2 cellular contexts compared by ENCODE assay signal in the genomic region with DNA sequence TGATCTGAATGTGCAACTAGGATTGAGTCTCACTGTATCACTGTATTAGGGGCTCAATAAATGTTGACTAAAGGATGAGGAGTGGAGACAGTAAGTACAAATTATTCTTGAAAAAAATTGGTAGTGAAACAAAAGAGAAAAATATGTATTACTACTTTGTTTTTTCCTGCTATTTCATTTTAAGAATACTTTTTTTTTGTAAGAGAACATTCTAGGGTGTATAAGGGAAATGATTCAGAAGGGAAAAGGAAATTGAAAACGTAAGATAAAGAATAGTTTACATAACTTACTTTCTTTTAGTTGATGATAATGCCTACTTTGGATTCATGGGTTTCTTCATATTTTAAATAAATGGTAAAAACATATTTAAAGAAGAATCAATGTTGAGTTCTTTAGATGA.
TF ChIP-seq lines count a peak whose summit lies in the region.

No MANE protein-coding gene starts in this region.

TF ChIP-seq in IMR-90, 13 proteins besides CTCF, POLR2A, EP300 and RAD21:
- TF ChIP-seq FOS (IDR thresholded peaks at IDR 0.05; ENCODE audit: low read depth, low read length): no peak
- TF ChIP-seq, protein P1, sequence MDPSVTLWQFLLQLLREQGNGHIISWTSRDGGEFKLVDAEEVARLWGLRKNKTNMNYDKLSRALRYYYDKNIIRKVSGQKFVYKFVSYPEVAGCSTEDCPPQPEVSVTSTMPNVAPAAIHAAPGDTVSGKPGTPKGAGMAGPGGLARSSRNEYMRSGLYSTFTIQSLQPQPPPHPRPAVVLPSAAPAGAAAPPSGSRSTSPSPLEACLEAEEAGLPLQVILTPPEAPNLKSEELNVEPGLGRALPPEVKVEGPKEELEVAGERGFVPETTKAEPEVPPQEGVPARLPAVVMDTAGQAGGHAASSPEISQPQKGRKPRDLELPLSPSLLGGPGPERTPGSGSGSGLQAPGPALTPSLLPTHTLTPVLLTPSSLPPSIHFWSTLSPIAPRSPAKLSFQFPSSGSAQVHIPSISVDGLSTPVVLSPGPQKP (IDR thresholded peaks at IDR 0.05; ENCODE audit: borderline replicate concordance, low read depth, low read length): no peak
- no peak for TF ChIP-seq CEBPB (IDR thresholded peaks at IDR 0.05; ENCODE audit: low read depth, low read length)
- no peak for TF ChIP-seq NFE2L2 (IDR thresholded peaks at IDR 0.05; ENCODE audit: low read depth, low read length)
- TF ChIP-seq, protein P2, sequence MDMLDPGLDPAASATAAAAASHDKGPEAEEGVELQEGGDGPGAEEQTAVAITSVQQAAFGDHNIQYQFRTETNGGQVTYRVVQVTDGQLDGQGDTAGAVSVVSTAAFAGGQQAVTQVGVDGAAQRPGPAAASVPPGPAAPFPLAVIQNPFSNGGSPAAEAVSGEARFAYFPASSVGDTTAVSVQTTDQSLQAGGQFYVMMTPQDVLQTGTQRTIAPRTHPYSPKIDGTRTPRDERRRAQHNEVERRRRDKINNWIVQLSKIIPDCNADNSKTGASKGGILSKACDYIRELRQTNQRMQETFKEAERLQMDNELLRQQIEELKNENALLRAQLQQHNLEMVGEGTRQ (IDR thresholded peaks at IDR 0.05; ENCODE audit: low read depth, low read length): no peak
- TF ChIP-seq CHD1 (IDR thresholded peaks at IDR 0.05; ENCODE audit: low read depth, low read length): no peak
- no peak for TF ChIP-seq MXI1 (IDR thresholded peaks at IDR 0.05; ENCODE audit: borderline replicate concordance, low read depth, low read length)
- no peak for TF ChIP-seq MAFK (IDR thresholded peaks at IDR 0.05; ENCODE audit: low read depth, low read length)
- no peak for TF ChIP-seq BHLHE40 (IDR thresholded peaks at IDR 0.05; ENCODE audit: low read depth, low read length)
- TF ChIP-seq RFX5 (IDR thresholded peaks at IDR 0.05; ENCODE audit: low read depth, low read length): no peak
- TF ChIP-seq SMC3 (IDR thresholded peaks at IDR 0.05; ENCODE audit: low read depth, low read length): no peak
- no peak for TF ChIP-seq MAZ (IDR thresholded peaks at IDR 0.05; ENCODE audit: borderline replicate concordance, low read depth, low read length)
- no peak for TF ChIP-seq RCOR1 (IDR thresholded peaks at IDR 0.05; ENCODE audit: insufficient replicate concordance, low read length)
TF ChIP-seq in IMR-90: peak in this region for 0.

TF ChIP-seq in endothelial cell of umbilical vein, 7 proteins besides CTCF, POLR2A, EP300 and RAD21:
- TF ChIP-seq GATA2 (IDR thresholded peaks at IDR 0.05; ENCODE audit: insufficient read depth, insufficient read length, low read depth, low read length) (peak; percentile 54), POLR2AphosphoS5 (IDR thresholded peaks at IDR 0.05; ENCODE audit: insufficient read depth, low read depth, low read length) (no peak), MYC (IDR thresholded peaks at IDR 0.05; ENCODE audit: low read depth, low read length) (no peak), EZH2 (IDR thresholded peaks at IDR 0.05; ENCODE audit: borderline replicate concordance, low read depth, low read length, severe bottlenecking) (no peak), FOS (IDR thresholded peaks at IDR 0.05; ENCODE audit: borderline replicate concordance, insufficient read depth, low read length) (peak; percentile 55), JUN (IDR thresholded peaks at IDR 0.05; ENCODE audit: borderline replicate concordance, insufficient read depth, insufficient read length, low read depth) (peak; percentile 87)
- TF ChIP-seq, protein P3, sequence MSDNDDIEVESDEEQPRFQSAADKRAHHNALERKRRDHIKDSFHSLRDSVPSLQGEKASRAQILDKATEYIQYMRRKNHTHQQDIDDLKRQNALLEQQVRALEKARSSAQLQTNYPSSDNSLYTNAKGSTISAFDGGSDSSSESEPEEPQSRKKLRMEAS (IDR thresholded peaks at IDR 0.05; ENCODE audit: insufficient read depth, insufficient read length): no peak
